9 cellular contexts compared by ENCODE assay signal in genomic region chr9:14097215-14097614, GRCh38.
DNase-seq lines count a peak whose midpoint lies in the region; ATAC-seq and TF ChIP-seq lines count a peak whose summit lies in the region.
"Had no signal": no experiment of that assay in that cellular context is flagged by ENCODE, and none has a peak within 500 bp of the region (broad histone marks: within the 10 kb centered on the region; RNA-seq: fewer than 3 reads in every experiment).

No MANE protein-coding gene starts in this region.

- H3K14ac ChIP-seq in mesenchymal stem cell (ENCODE audit: low read length in 2 of 2), result no peak overlapping the region

- no peak overlapping the region for H2BK15ac ChIP-seq in mesenchymal stem cell (ENCODE audit: low read depth, poor library complexity, severe bottlenecking)

- ATAC-seq in HG03342 (IDR thresholded peaks at IDR 0.05; ENCODE audit: unreplicated experiment) (no peak), T-helper 17 cell (no peak), GM19397 (IDR thresholded peaks at IDR 0.05; ENCODE audit: unreplicated experiment) (no peak)

- H3K4me1 Mint-ChIP-seq in endodermal cell (peaks cover 32% of the 10 kb centered on the region), type B pancreatic cell (ENCODE audit: unreplicated experiment) (peaks cover 43% of the 10 kb centered on the region), T-helper 17 cell (no peaks in the 10 kb centered on the region)

- H3K9ac ChIP-seq in endodermal cell (ENCODE audit: extremely low read depth, low read length, poor library complexity, severe bottlenecking), result peak overlapping the region; percentile 61
- H3K9ac ChIP-seq in mesenchymal stem cell (ENCODE audit: low read length), result no peak overlapping the region

- H3K9me3 ChIP-seq in endodermal cell (ENCODE audit: control insufficient read depth, low read length), result no peaks in the 10 kb centered on the region
- H3K9me3 ChIP-seq in mesenchymal stem cell (ENCODE audit: control insufficient read depth, low read length), result no peaks in the 10 kb centered on the region
- H3K9me3 ChIP-seq in T-helper 17 cell (ENCODE audit: control insufficient read depth, low read length, poor library complexity, severe bottlenecking), result no peaks in the 10 kb centered on the region

- H2AK5ac ChIP-seq in mesenchymal stem cell (ENCODE audit: low read length, severe bottlenecking), result no peak overlapping the region

- H3K27ac Mint-ChIP-seq in endodermal cell (no peak overlapping the region), type B pancreatic cell (no peak overlapping the region), T-helper 17 cell (no peak overlapping the region)

- no peak overlapping the region for H2BK120ac ChIP-seq in mesenchymal stem cell (ENCODE audit: low read depth, low read length)

- H3K4ac ChIP-seq in mesenchymal stem cell (ENCODE audit: low read depth in 1 of 2, low read length in 2 of 2), result no peak overlapping the region

- no peak overlapping the region for H3K18ac ChIP-seq in mesenchymal stem cell (ENCODE audit: low read depth in 1 of 2, low read length in 2 of 2)

- no peak overlapping the region for H3K23ac ChIP-seq in mesenchymal stem cell (ENCODE audit: low read length in 2 of 2)

- H3K36me3 ChIP-seq in endodermal cell (ENCODE audit: control insufficient read depth, insufficient read depth, low read length) (no peaks in the 10 kb centered on the region), mesenchymal stem cell (ENCODE audit: control insufficient read depth in 1 of 2, insufficient read depth in 2 of 2, low read depth in 1 of 2, low read length in 2 of 2) (peaks cover 0 to 17% of the 10 kb centered on the region in 2 experiments)

- H3K27me3 ChIP-seq in endodermal cell (ENCODE audit: control insufficient read depth, insufficient read depth, low read length, poor library complexity, severe bottlenecking) (no peaks in the 10 kb centered on the region), mesenchymal stem cell (ENCODE audit: control insufficient read depth in 1 of 2, insufficient read depth in 1 of 2, low read length in 2 of 2) (no peaks in the 10 kb centered on the region)

- DNase-seq in endodermal cell (no peak), mesenchymal stem cell (peak; percentile 85), type B pancreatic cell (ENCODE audit: extremely low spot score, unreplicated experiment) (no peak), T-helper 17 cell (no peak)
- DNase-seq: activated T-cell treated with anti-CD3 and anti-CD28 coated beads, Interleukin-2, amount 50 U/mL, for 48 hours; SHP77 treated with DMSO at 0.1 percent for 48 hours had no signal

- H3K4me2 ChIP-seq in mesenchymal stem cell (ENCODE audit: low read length, poor library complexity, severe bottlenecking), result peak overlapping the region; percentile 28

- H3K36me3 Mint-ChIP-seq in endodermal cell (ENCODE audit: low read depth) (no peaks in the 10 kb centered on the region), type B pancreatic cell (peaks cover 24% of the 10 kb centered on the region), T-helper 17 cell (ENCODE audit: low read depth) (no peaks in the 10 kb centered on the region)

- H3K27me3 Mint-ChIP-seq in endodermal cell (ENCODE audit: insufficient read depth), result no peaks in the 10 kb centered on the region
- no peaks in the 10 kb centered on the region for H3K27me3 Mint-ChIP-seq in type B pancreatic cell
- no peaks in the 10 kb centered on the region for H3K27me3 Mint-ChIP-seq in T-helper 17 cell

- H3K4me3 ChIP-seq in endodermal cell (ENCODE audit: low read length), result peak overlapping the region; percentile 59
- no peak overlapping the region for H3K4me3 ChIP-seq in mesenchymal stem cell (ENCODE audit: insufficient read depth in 1 of 2, low read depth in 1 of 2, low read length in 2 of 2)

- 40 to 44% methylated on average over 1 to 4 of the region's 4 CpGs for WGBS in endodermal cell (ENCODE audit: insufficient coverage in 1 of 2, insufficient read length in 1 of 2), 2 experiments
- no CpG with 5 or more reads among the region's 4 CpGs for WGBS in mesenchymal stem cell

- H3K9me3 Mint-ChIP-seq in endodermal cell (no peaks in the 10 kb centered on the region), type B pancreatic cell (no peaks in the 10 kb centered on the region)

- H2BK5ac ChIP-seq in mesenchymal stem cell (ENCODE audit: low read depth, low read length, poor library complexity, severe bottlenecking), result peak overlapping the region; percentile 44

- no peak overlapping the region for H2AFZ ChIP-seq in mesenchymal stem cell (ENCODE audit: low read depth, low read length)

- H4K8ac ChIP-seq in mesenchymal stem cell (ENCODE audit: low read length), result no peak overlapping the region

- no peak overlapping the region for H2BK12ac ChIP-seq in mesenchymal stem cell (ENCODE audit: low read length in 2 of 2)

- no peaks in the 10 kb centered on the region for H3K79me1 ChIP-seq in mesenchymal stem cell (replicated peaks; ENCODE audit: low read length, poor library complexity, severe bottlenecking)

- H3K27ac ChIP-seq in endodermal cell (ENCODE audit: low read depth, low read length) (peak overlapping the region; percentile 99), mesenchymal stem cell (ENCODE audit: low read length, poor library complexity, severe bottlenecking) (peak overlapping the region; percentile 76)

- H3K4me3 Mint-ChIP-seq in endodermal cell, result no peak overlapping the region
- peak overlapping the region; percentile 47 for H3K4me3 Mint-ChIP-seq in type B pancreatic cell
- H3K4me3 Mint-ChIP-seq in T-helper 17 cell, result no peak overlapping the region

- no peak for TF ChIP-seq CTCF in endodermal cell (conservative IDR thresholded peaks at IDR 0.05)
- no peak for TF ChIP-seq CTCF in type B pancreatic cell (conservative IDR thresholded peaks at IDR 0.05)

- H3K4me1 ChIP-seq in endodermal cell (ENCODE audit: control insufficient read depth, insufficient read depth, low read length), result no peaks in the 10 kb centered on the region
- no peaks in the 10 kb centered on the region for H3K4me1 ChIP-seq in mesenchymal stem cell (ENCODE audit: control insufficient read depth, insufficient read depth, low read depth, low read length)

- no peak overlapping the region for H4K91ac ChIP-seq in mesenchymal stem cell (ENCODE audit: low read length)

TF ChIP-seq in PFSK-1, 5 proteins besides CTCF, POLR2A, EP300 and RAD21:
- TF ChIP-seq REST (IDR thresholded peaks at IDR 0.05; ENCODE audit: insufficient read depth in 1 of 2, low read depth in 2 of 2, low read length in 2 of 2), result no peak
- peak; percentile 69; the same call in 1 of the 2 replicates for TF ChIP-seq SIN3A (IDR thresholded peaks at IDR 0.05; ENCODE audit: borderline replicate concordance, insufficient read depth, low read length)
